Comparison of ENCODE assay signal across 6 cellular contexts in genomic region chr11:67372232-67372992, GRCh38. TPM values are rescaled to one million over a fixed set of nuclear protein-coding genes. Genes with fewer than 3 reads are reported as not detected.
DNase-seq lines count a peak whose midpoint lies in the region; ATAC-seq and TF ChIP-seq lines count a peak whose summit lies in the region.

No MANE protein-coding gene starts in this region.

- CTCF ChIA-PET in CD8-positive, alpha-beta memory T cell (lab: Charles Lee) = interaction anchor here (0.9 to 25.1 kb wide), 5 partner anchors 11 to 55 kb away, joined by 3 to 860 read pairs (median 12); partner anchors contain the start of gene POLD4
- CTCF ChIA-PET in WTC11 (lab: Charles Lee) = interaction anchor here (0.6 to 25.7 kb wide), 20 partner anchors 9 to 429 kb away, joined by 3 to 842 read pairs (median 6); partner anchors contain the start of genes POLD4, PPP1CA, RAD9A and TMEM134

- peak overlapping the region in 5 of 8 donors; percentile 78 to 97 (median 92) for H3K27ac Mint-ChIP-seq in CD8-positive, alpha-beta memory T cell
- no peak overlapping the region for H3K27ac Mint-ChIP-seq in WTC11

- WGBS in mesodermal cell (ENCODE audit: insufficient coverage in 2 of 2), 2 experiments = 0% methylated on average over 27 to 58 of the region's 81 CpGs

- peaks cover 3% of the 10 kb centered on the region for H3K27me3 ChIP-seq in CD8-positive, alpha-beta memory T cell (ENCODE audit: insufficient read depth, low read length, poor library complexity, severe bottlenecking)

- no peak for ATAC-seq in WTC11
- no peak for ATAC-seq in GM19395 (IDR thresholded peaks at IDR 0.05; ENCODE audit: unreplicated experiment)
- ATAC-seq in GM21447 (IDR thresholded peaks at IDR 0.05; ENCODE audit: unreplicated experiment) = no peak

- peak overlapping the region; percentile 16 for H3K27ac ChIP-seq in CD8-positive, alpha-beta memory T cell (ENCODE audit: low read depth, low read length)
- peak overlapping the region; percentile 77 for H3K27ac ChIP-seq in mesodermal cell (ENCODE audit: low read depth, low read length, severe bottlenecking)

- peaks cover 60% of the 10 kb centered on the region for H3K4me1 ChIP-seq in CD8-positive, alpha-beta memory T cell (ENCODE audit: insufficient read depth, low read length)
- peaks cover 47% of the 10 kb centered on the region for H3K4me1 ChIP-seq in mesodermal cell (ENCODE audit: control insufficient read depth, insufficient read depth, low read length, poor library complexity, severe bottlenecking)

- no peak for TF ChIP-seq CTCF in WTC11 (IDR thresholded peaks at IDR 0.05)

- peak overlapping the region; percentile 34 for H3K4me3 ChIP-seq in CD8-positive, alpha-beta memory T cell (ENCODE audit: low read length)
- H3K4me3 ChIP-seq in mesodermal cell (ENCODE audit: extremely low read depth, insufficient read depth, low read length, poor library complexity, severe bottlenecking) = peak overlapping the region; percentile 79

- peaks cover 54 to 85% (median 60%) of the 10 kb centered on the region in 3 donors for H3K4me1 Mint-ChIP-seq in CD8-positive, alpha-beta memory T cell
- H3K4me1 Mint-ChIP-seq in WTC11 = peaks cover 46% of the 10 kb centered on the region

- H3K4me3 Mint-ChIP-seq in CD8-positive, alpha-beta memory T cell = peak overlapping the region; percentile 82 to 95 (median 90)
- peak overlapping the region; percentile 66 for H3K4me3 Mint-ChIP-seq in WTC11

- peaks cover 0 to 7% (median 0%) of the 10 kb centered on the region in 3 donors for H3K36me3 Mint-ChIP-seq in CD8-positive, alpha-beta memory T cell
- H3K36me3 Mint-ChIP-seq in WTC11 = no peaks in the 10 kb centered on the region

- no peaks in the 10 kb centered on the region for H3K36me3 ChIP-seq in CD8-positive, alpha-beta memory T cell (ENCODE audit: insufficient read depth, low read length)
- no peaks in the 10 kb centered on the region for H3K36me3 ChIP-seq in mesodermal cell (ENCODE audit: control insufficient read depth, insufficient read depth, low read length)

- H3K9me3 Mint-ChIP-seq in CD8-positive, alpha-beta memory T cell = peaks cover 0 to 4% (median 0%) of the 10 kb centered on the region in 5 donors
- no peaks in the 10 kb centered on the region for H3K9me3 Mint-ChIP-seq in WTC11

- POLR2A ChIA-PET in CD8-positive, alpha-beta memory T cell (lab: Charles Lee) = interaction anchor here (0.9 to 4.3 kb wide), 7 partner anchors 19 to 253 kb away, joined by 3 to 51 read pairs (median 7); partner anchors contain the start of genes KDM2A, POLD4 and PPP1CA
- POLR2A ChIA-PET in WTC11 (lab: Charles Lee) = interaction anchor here (0.5 kb wide), 1 partner anchor 20 kb away, joined by 6 read pairs; no protein-coding TSS in a partner anchor

- no peaks in the 10 kb centered on the region for H3K9me3 ChIP-seq in CD8-positive, alpha-beta memory T cell (ENCODE audit: low read length)
- H3K9me3 ChIP-seq in mesodermal cell (ENCODE audit: control insufficient read depth, low read length) = no peaks in the 10 kb centered on the region

- DNase-seq in CD8-positive, alpha-beta memory T cell = no peak
- DNase-seq in WTC11 (ENCODE audit: low spot score) (peak; percentile 51), NCI-H1694 treated with DMSO at 0.1 percent for 48 hours (lab: John Stamatoyannopoulos, UW) (no peak)

- peaks cover 0 to 5% of the 10 kb centered on the region in 2 donors for H3K27me3 Mint-ChIP-seq in CD8-positive, alpha-beta memory T cell
- peaks cover 83% of the 10 kb centered on the region for H3K27me3 Mint-ChIP-seq in WTC11 (ENCODE audit: low read depth)

TF ChIP-seq in WTC11, 78 proteins besides CTCF, POLR2A, EP300 and RAD21:
- TF ChIP-seq ZNF138 (CRISPR knock-in tag; conservative IDR thresholded peaks at IDR 0.05) (no peak), ATF6 (CRISPR knock-in tag; IDR thresholded peaks at IDR 0.05) (no peak), ZNF416 (CRISPR knock-in tag; IDR thresholded peaks at IDR 0.05) (0 out of 2 replicates have a peak, but pooled peaks have one; percentile 37)

RNA-seq across cellular contexts. Expression of gene CLCF1, which starts 1.0 kb away (rescaled TPM):
- total RNA-seq in CD8-positive, alpha-beta memory T cell = 1 to 10 TPM; 3.5 to 4.2 TPM
- polyA plus RNA-seq in CD8-positive, alpha-beta memory T cell = 4.6 TPM
- 0.48 to 0.92 TPM (median 0.92 TPM) in 3 replicates for total RNA-seq in WTC11 (2021)
- 5.1 TPM for polyA plus RNA-seq in mesodermal cell (2013, experiment 1 of 2)
- 4.8 TPM for polyA plus RNA-seq in mesodermal cell (2013, experiment 2 of 2)

RNA-seq across cellular contexts. Expression of gene POLD4, which starts 19.1 kb away (rescaled TPM):
- total RNA-seq in CD8-positive, alpha-beta memory T cell = 10 to 100 TPM; 32.3 to 37.8 TPM
- 91.2 TPM for polyA plus RNA-seq in CD8-positive, alpha-beta memory T cell
- total RNA-seq in WTC11 (2021) = 30.3 to 38.3 TPM (median 37.7 TPM) in 3 replicates
- polyA plus RNA-seq in mesodermal cell (2013, experiment 1 of 2) = 67.2 TPM
- 56.7 TPM for polyA plus RNA-seq in mesodermal cell (2013, experiment 2 of 2)

RNA-seq across cellular contexts. Expression of gene RAD9A, which starts 19.4 kb away (rescaled TPM):
- total RNA-seq in CD8-positive, alpha-beta memory T cell = 10 to 100 TPM; 36.8 to 38.8 TPM
- 9.4 TPM for polyA plus RNA-seq in CD8-positive, alpha-beta memory T cell
- total RNA-seq in WTC11 (2021) = 25.7 to 45.5 TPM (median 26.7 TPM) in 3 replicates
- 18.3 TPM for polyA plus RNA-seq in mesodermal cell (2013, experiment 1 of 2)
- polyA plus RNA-seq in mesodermal cell (2013, experiment 2 of 2) = 17.7 TPM

RNA-seq across cellular contexts. Expression of gene PPP1CA, which starts 29.2 kb away (rescaled TPM):
- total RNA-seq in CD8-positive, alpha-beta memory T cell = 100 to 1,000 TPM; 338 to 357 TPM
- 564 TPM for polyA plus RNA-seq in CD8-positive, alpha-beta memory T cell
- 220 to 222 TPM (median 221 TPM) in 3 replicates for total RNA-seq in WTC11 (2021)
- polyA plus RNA-seq in mesodermal cell (2013, experiment 1 of 2) = 238 TPM
- 192 TPM for polyA plus RNA-seq in mesodermal cell (2013, experiment 2 of 2)

RNA-seq across cellular contexts. Expression of gene TBC1D10C, which starts 31.5 kb away (rescaled TPM):
- total RNA-seq in CD8-positive, alpha-beta memory T cell = 100 to 1,000 TPM; 102 to 105 TPM
- 331 TPM for polyA plus RNA-seq in CD8-positive, alpha-beta memory T cell
- total RNA-seq in WTC11 (2021) = 0.72 to 1.0 TPM (median 0.96 TPM) in 3 replicates
- 1.8 TPM for polyA plus RNA-seq in mesodermal cell (2013, experiment 1 of 2)
- polyA plus RNA-seq in mesodermal cell (2013, experiment 2 of 2) = 0.91 TPM
